12 cellular contexts compared by ENCODE assay signal in genomic region chr4:87122252-87122651, GRCh38.
DNase-seq lines count a peak whose midpoint lies in the region; ATAC-seq and TF ChIP-seq lines count a peak whose summit lies in the region.
"Had no signal": no experiment of that assay in that cellular context is flagged by ENCODE, and none has a peak within 500 bp of the region (broad histone marks: within the 10 kb centered on the region; RNA-seq: fewer than 3 reads in every experiment).

No MANE protein-coding gene starts in this region.

- no peak overlapping the region for H3K27ac Mint-ChIP-seq in activated T-cell treated with anti-CD3 and anti-CD28 coated beads, Interleukin-2, amount 50 U/mL, for 72 hours
- H3K27ac Mint-ChIP-seq: activated naive CD4-positive, alpha-beta T cell treated with anti-CD3 and anti-CD28 coated beads, Interleukin-2, amount 50 U/mL, for 72 hours had no signal

- TF ChIP-seq CTCF in heart left ventricle (IDR thresholded peaks at IDR 0.05): no peak
- TF ChIP-seq CTCF in vagina (IDR thresholded peaks at IDR 0.05): no peak

- peaks cover 3 to 25% of the 10 kb centered on the region in 2 donors for H3K36me3 Mint-ChIP-seq in activated T-cell treated with anti-CD3 and anti-CD28 coated beads, Interleukin-2, amount 50 U/mL, for 72 hours (ENCODE audit: insufficient read depth in 2 of 2)

- H3K27me3 ChIP-seq in heart left ventricle: no peaks in the 10 kb centered on the region
- H3K27me3 ChIP-seq in muscle layer of duodenum (ENCODE audit: low read depth, low read length): no peaks in the 10 kb centered on the region
- no peaks in the 10 kb centered on the region for H3K27me3 ChIP-seq in vagina
- H3K27me3 ChIP-seq: pancreas had no signal

- H3K9me3 Mint-ChIP-seq in activated T-cell treated with anti-CD3 and anti-CD28 coated beads, Interleukin-2, amount 50 U/mL, for 72 hours: no peaks in the 10 kb centered on the region
- H3K9me3 Mint-ChIP-seq: activated naive CD4-positive, alpha-beta T cell treated with anti-CD3 and anti-CD28 coated beads, Interleukin-2, amount 50 U/mL, for 72 hours had no signal

- no peak overlapping the region for H3K4me3 ChIP-seq in heart left ventricle
- no peak overlapping the region for H3K4me3 ChIP-seq in muscle layer of duodenum (ENCODE audit: low read depth in 1 of 2, low read length in 2 of 2)
- H3K4me3 ChIP-seq in vagina: no peak overlapping the region
- H3K4me3 ChIP-seq: pancreas had no signal

- H3K9me3 ChIP-seq in heart left ventricle: no peaks in the 10 kb centered on the region
- no peaks in the 10 kb centered on the region for H3K9me3 ChIP-seq in muscle layer of duodenum (ENCODE audit: control insufficient read depth in 1 of 2, low read length in 2 of 2)
- no peaks in the 10 kb centered on the region for H3K9me3 ChIP-seq in vagina
- H3K9me3 ChIP-seq: pancreas had no signal

- peaks cover 34% of the 10 kb centered on the region for H3K4me1 Mint-ChIP-seq in activated T-cell treated with anti-CD3 and anti-CD28 coated beads, Interleukin-2, amount 50 U/mL, for 72 hours (ENCODE audit: low read depth)

- TF ChIP-seq POLR2A in heart left ventricle (IDR thresholded peaks at IDR 0.05) (no peak), vagina (IDR thresholded peaks at IDR 0.05) (no peak)

- H3K4me1 ChIP-seq in heart left ventricle (peaks cover 0 to 56% (median 43%) of the 10 kb centered on the region in 12 donors), muscle layer of duodenum (ENCODE audit: control insufficient read depth in 1 of 2, insufficient read depth in 2 of 2, low read length in 2 of 2) (peaks cover 0 to 41% of the 10 kb centered on the region in 2 donors), vagina (peaks cover 51% of the 10 kb centered on the region)

- H3K27me3 Mint-ChIP-seq in activated T-cell treated with anti-CD3 and anti-CD28 coated beads, Interleukin-2, amount 50 U/mL, for 72 hours (ENCODE audit: low read depth): no peaks in the 10 kb centered on the region

- DNase-seq in heart left ventricle (peak in 1 of 5 donors; percentile 50), left ventricle myocardium superior (no peak), epithelial cell of prostate (ENCODE audit: low read depth, low spot score) (peak; percentile 16), vagina (ENCODE audit: extremely low spot score in 2 of 2) (no peak), GM19238 (ENCODE audit: insufficient read length, low spot score) (no peak)
- DNase-seq in activated T-cell treated with anti-CD3 and anti-CD28 coated beads, Interleukin-2, amount 50 U/mL, for 72 hours: no peak
- DNase-seq: pancreas, PC-3, trophoblast cell had no signal

- H3K36me3 ChIP-seq in heart left ventricle (peaks cover 0 to 89% (median 42%) of the 10 kb centered on the region in 9 donors), muscle layer of duodenum (ENCODE audit: control insufficient read depth in 1 of 2, insufficient read depth in 2 of 2, low read length in 2 of 2) (peaks cover 27 to 31% of the 10 kb centered on the region in 2 donors), vagina (peaks cover 0 to 37% of the 10 kb centered on the region in 2 donors)

- 78 to 88% (median 79%) methylated on average over 4 of the region's 4 CpGs for WGBS in heart left ventricle, 4 donors

- H3K4me3 Mint-ChIP-seq in activated T-cell treated with anti-CD3 and anti-CD28 coated beads, Interleukin-2, amount 50 U/mL, for 72 hours: no peak overlapping the region

- H3K27ac ChIP-seq in heart left ventricle: peak overlapping the region in 10 of 12 donors; percentile 75 to 93 (median 85)
- peak overlapping the region; percentile 88 for H3K27ac ChIP-seq in epithelial cell of prostate
- peak overlapping the region; percentile 43 for H3K27ac ChIP-seq in muscle layer of duodenum (ENCODE audit: low read length)
- peak overlapping the region; percentile 68 for H3K27ac ChIP-seq in vagina

- ATAC-seq in heart left ventricle (peak in 1 of 4 donors; percentile 49), left ventricle myocardium superior (no peak), SK-N-SH treated with all-trans-retinoic acid at 6 μM for 48 hours (no peak)
- ATAC-seq in activated T-cell treated with anti-CD3 and anti-CD28 coated beads, Interleukin-2, amount 50 U/mL, for 72 hours (replicated peaks in 1 of 2): no peak
- ATAC-seq: activated naive CD4-positive, alpha-beta T cell treated with anti-CD3 and anti-CD28 coated beads, Interleukin-2, amount 50 U/mL, for 72 hours; PC-3 had no signal

- intact Hi-C loops in heart left ventricle (cut with DNase I) (no loop called here), left ventricle myocardium superior (cut with micrococcal nuclease) (loop anchor here (10.0 kb wide), 1 partner anchor 1363 kb away; no protein-coding TSS in a partner anchor), vagina (cut with DNase I) (no loop called here)

TF ChIP-seq in SK-N-SH treated with all-trans-retinoic acid at 6 μM for 48 hours, 23 proteins besides CTCF, POLR2A, EP300 and RAD21:
- TF ChIP-seq CSDC2 (CRISPR knock-in tag; IDR thresholded peaks at IDR 0.05) (no peak), RARB (CRISPR knock-in tag; IDR thresholded peaks at IDR 0.05) (no peak), GLIS3 (CRISPR knock-in tag; IDR thresholded peaks at IDR 0.05) (no peak), ESRRG (CRISPR knock-in tag; IDR thresholded peaks at IDR 0.05) (no peak), TSHZ2 (CRISPR knock-in tag; IDR thresholded peaks at IDR 0.05) (no peak), PATZ1 (CRISPR knock-in tag; IDR thresholded peaks at IDR 0.05; ENCODE audit: borderline replicate concordance) (no peak), ISL1 (CRISPR knock-in tag; IDR thresholded peaks at IDR 0.05) (no peak), PPARA (CRISPR knock-in tag; IDR thresholded peaks at IDR 0.05; ENCODE audit: borderline replicate concordance) (no peak), OSR1 (CRISPR knock-in tag; IDR thresholded peaks at IDR 0.05) (no peak), BACH2 (CRISPR knock-in tag; IDR thresholded peaks at IDR 0.05; ENCODE audit: borderline replicate concordance) (no peak), CREB5 (CRISPR knock-in tag; IDR thresholded peaks at IDR 0.05; ENCODE audit: low read depth) (no peak)
